ENCODE assay signal across 9 cellular contexts in the genomic region with DNA sequence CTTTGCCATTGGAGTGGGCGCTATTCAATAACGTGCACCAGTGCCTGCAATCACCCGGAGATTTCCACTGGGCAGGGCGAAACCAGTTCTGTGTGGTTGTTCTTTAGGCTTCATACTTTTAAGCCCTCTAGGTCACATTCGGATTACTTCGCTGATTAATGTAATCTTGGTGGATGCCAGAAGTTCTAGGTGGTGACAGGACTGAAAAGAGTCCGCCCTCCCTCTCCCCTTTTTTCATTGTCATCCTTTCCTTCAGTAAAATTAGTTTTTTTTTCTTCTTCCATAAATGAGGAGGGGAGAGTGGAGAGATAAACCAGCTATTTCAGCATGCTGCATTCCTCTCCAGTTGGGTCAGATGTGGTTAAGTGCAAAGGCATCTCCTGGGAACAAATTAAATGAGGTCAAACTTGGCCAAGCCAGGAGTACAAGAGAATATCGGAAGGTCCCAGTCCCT. TPM values are rescaled to one million over a fixed set of nuclear protein-coding genes. Genes with fewer than 3 reads are reported as not detected.
A peak's percentile ranks its signal among the peaks of the same experiment; 100 is the strongest.
DNase-seq lines count a peak whose midpoint lies in the region; ATAC-seq, FAIRE-seq and TF ChIP-seq lines count a peak whose summit lies in the region.
"Had no signal": no experiment of that assay in that cellular context is flagged by ENCODE, and none has a peak within 500 bp of the region (broad histone marks: within the 10 kb centered on the region; RNA-seq: fewer than 3 reads in every experiment).

No MANE protein-coding gene starts in this region.

- no peaks in the 10 kb centered on the region for H3K27me3 ChIP-seq in dorsolateral prefrontal cortex
- H3K27me3 ChIP-seq in tibial nerve, result peaks cover 0 to 6% of the 10 kb centered on the region in 2 donors

- H3K4me3 ChIP-seq in dorsolateral prefrontal cortex (peak overlapping the region; percentile 24 to 72 (median 52)), tibial nerve (peak overlapping the region in 3 of 4 donors; percentile 24 to 34 (median 28))

- DNase-seq in HT1080 (ENCODE audit: low read depth), result peak; percentile 73
- DNase-seq in dorsolateral prefrontal cortex, result no peak
- DNase-seq in left lobe of liver (ENCODE audit: low spot score), result no peak
- DNase-seq in tibial nerve (ENCODE audit: low spot score in 2 of 2), result peak in 1 of 2 donors; percentile 12
- DNase-seq in NK-92 treated with Interleukin-12 subunit alpha and Interleukin-12 subunit beta, amount 100 ng/mL, for 24 hours (lab: John Stamatoyannopoulos, UW), result no peak
- DNase-seq in GM20000 (ENCODE audit: low spot score), result no peak
- DNase-seq in D721Med (ENCODE audit: insufficient read length, low spot score), result no peak

- TF ChIP-seq POLR2A in tibial nerve (IDR thresholded peaks at IDR 0.05), result no peak

- intact Hi-C loops in dorsolateral prefrontal cortex (cut with DNase I), result no loop called here

- 32 to 33% methylated on average over 8 of the region's 8 CpGs for WGBS in tibial nerve, 2 donors

- H3K4me1 ChIP-seq in tibial nerve, result peaks cover 0 to 17% (median 0%) of the 10 kb centered on the region in 4 donors

- ATAC-seq in left lobe of liver (peak; percentile 23), HG02678 (IDR thresholded peaks at IDR 0.05; ENCODE audit: unreplicated experiment) (no peak)

- TF ChIP-seq EP300 in tibial nerve (IDR thresholded peaks at IDR 0.05), result peak in 1 of 2 donors; percentile 11

- H3K27ac ChIP-seq in dorsolateral prefrontal cortex (no peak overlapping the region), tibial nerve (no peak overlapping the region)

- TF ChIP-seq CTCF in dorsolateral prefrontal cortex (IDR thresholded peaks at IDR 0.05 in 54 of 56, conservative IDR thresholded peaks at IDR 0.05 in 2 of 56; ENCODE audit: low read depth in 1 of 56, partially characterized antibody in 56 of 56) (no peak), tibial nerve (IDR thresholded peaks at IDR 0.05) (no peak), GM20000 (IDR thresholded peaks at IDR 0.05; ENCODE audit: extremely low read depth, missing control alignments) (no peak), D721Med (IDR thresholded peaks at IDR 0.05; ENCODE audit: insufficient read depth, missing control alignments) (no peak)

- FAIRE-seq in D721Med (lab: Jason Lieb, UNC), result no peak

- H3K36me3 ChIP-seq in tibial nerve, result no peaks in the 10 kb centered on the region

- no peaks in the 10 kb centered on the region for H3K9me3 ChIP-seq in tibial nerve

RNA-seq across cellular contexts. Expression of gene SLC2A2, which starts 2.3 kb away (rescaled TPM):
- total RNA-seq in HT1080 (2014; rRNA removed; shearing (Covaris generic)), result not detected in 2 replicates
- polyA plus RNA-seq in HT1080 (2015; cell fraction: cytosol; rRNA removed), result not detected in 2 replicates
- polyA plus RNA-seq in HT1080 (2015; cell fraction: nucleus; rRNA removed), result 0.03 TPM in 1 of 2 replicates, not detected in the other
- under 1 TPM in 3 of 120 experiments, not detected in 117; 0.12 to 0.80 (median 0.19) TPM for total RNA-seq in dorsolateral prefrontal cortex
- total RNA-seq in left lobe of liver, result 351 TPM
- total RNA-seq in tibial nerve, result not detected
- polyA plus RNA-seq: esophagus had no signal

Comparison
In these comparisons a context has a peak if more than half of its experiments do, and no peak if none do; other contexts are left out.
1. RNA of gene SLC2A2, which starts 2.3 kb away (total RNA-seq): 351 TPM in left lobe of liver (single experiment); not detected in HT1080, 0.12 to 0.80 TPM in dorsolateral prefrontal cortex and not detected in tibial nerve; every median in the first group is over 100 times any median in the second.